In genomic region chr3:99128740-99129505, GRCh38 we compare ENCODE assay signal across 12 cellular contexts.
DNase-seq lines count a peak whose midpoint lies in the region; ATAC-seq, FAIRE-seq and TF ChIP-seq lines count a peak whose summit lies in the region.
"Had no signal": no experiment of that assay in that cellular context is flagged by ENCODE, and none has a peak within 500 bp of the region (broad histone marks: within the 10 kb centered on the region; RNA-seq: fewer than 3 reads in every experiment).

No MANE protein-coding gene starts in this region.

- H2AFZ ChIP-seq in endothelial cell of umbilical vein (ENCODE audit: low read depth, low read length): peak overlapping the region; percentile 61

- peak overlapping the region; percentile 13 for H4K8ac ChIP-seq in mesendoderm (ENCODE audit: low read depth, low read length)

- H4K20me1 ChIP-seq in endothelial cell of umbilical vein (replicated peaks; ENCODE audit: control insufficient read depth, extremely low read depth, insufficient read depth, low read length): no peaks in the 10 kb centered on the region

- H3K79me2 ChIP-seq in endothelial cell of umbilical vein (ENCODE audit: control insufficient read depth, insufficient read depth, low read length): no peaks in the 10 kb centered on the region
- H3K79me2 ChIP-seq in mesendoderm (ENCODE audit: control insufficient read depth, insufficient read depth, low read length): no peaks in the 10 kb centered on the region

- peak overlapping the region; percentile 76 for H3K27ac ChIP-seq in endothelial cell of umbilical vein (ENCODE audit: insufficient read depth, low read depth, low read length)
- H3K27ac ChIP-seq in mesendoderm (ENCODE audit: low read depth, low read length): no peak overlapping the region
- no peak overlapping the region for H3K27ac ChIP-seq in spleen
- H3K27ac ChIP-seq: VCaP had no signal

- H2AK5ac ChIP-seq in mesendoderm (ENCODE audit: low read length): no peak overlapping the region

- H3K4me1 Mint-ChIP-seq in activated naive CD8-positive, alpha-beta T cell treated with anti-CD3 and anti-CD28 coated beads, Interleukin-2, amount 50 U/mL, for 24 hours: no peaks in the 10 kb centered on the region
- H3K4me1 Mint-ChIP-seq: CD4-positive, alpha-beta memory T cell had no signal

- H3K4me3 Mint-ChIP-seq in activated naive CD8-positive, alpha-beta T cell treated with anti-CD3 and anti-CD28 coated beads, Interleukin-2, amount 50 U/mL, for 24 hours: no peak overlapping the region
- H3K4me3 Mint-ChIP-seq: CD4-positive, alpha-beta memory T cell had no signal

- H3K4me1 ChIP-seq in endothelial cell of umbilical vein (ENCODE audit: control insufficient read depth, extremely low read depth, insufficient read depth, low read length) (peaks cover 23% of the 10 kb centered on the region), mesendoderm (ENCODE audit: control insufficient read depth, low read depth, low read length) (no peaks in the 10 kb centered on the region), spleen (no peaks in the 10 kb centered on the region)

- H3K27ac Mint-ChIP-seq in activated naive CD8-positive, alpha-beta T cell treated with anti-CD3 and anti-CD28 coated beads, Interleukin-2, amount 50 U/mL, for 24 hours: no peak overlapping the region
- H3K27ac Mint-ChIP-seq: CD4-positive, alpha-beta memory T cell had no signal

- H3K9me3 Mint-ChIP-seq in activated naive CD8-positive, alpha-beta T cell treated with anti-CD3 and anti-CD28 coated beads, Interleukin-2, amount 50 U/mL, for 24 hours: no peaks in the 10 kb centered on the region

- no peak overlapping the region for H4K5ac ChIP-seq in mesendoderm (ENCODE audit: low read length)

- no peak overlapping the region for H3K4me3 ChIP-seq in AG09309 (ENCODE audit: control insufficient read depth, low read depth, low read length)
- no peak overlapping the region for H3K4me3 ChIP-seq in endothelial cell of umbilical vein (replicated peaks in 1 of 3; ENCODE audit: insufficient read depth in 1 of 3, low read depth in 1 of 3, low read length in 3 of 3)
- no peak overlapping the region for H3K4me3 ChIP-seq in mesendoderm (ENCODE audit: low read length)
- H3K4me3 ChIP-seq in spleen: no peak overlapping the region
- H3K4me3 ChIP-seq: esophagus squamous epithelium had no signal

- H2BK5ac ChIP-seq in mesendoderm (ENCODE audit: low read length): no peak overlapping the region

- H3K27me3 Mint-ChIP-seq in activated naive CD8-positive, alpha-beta T cell treated with anti-CD3 and anti-CD28 coated beads, Interleukin-2, amount 50 U/mL, for 24 hours: no peaks in the 10 kb centered on the region
- H3K27me3 Mint-ChIP-seq: CD4-positive, alpha-beta memory T cell had no signal

- peak; percentile 91 for FAIRE-seq in endothelial cell of umbilical vein (lab: Jason Lieb, UNC)

- H3K4me2 ChIP-seq in endothelial cell of umbilical vein (ENCODE audit: insufficient read depth, low read length) (peak overlapping the region; percentile 24), mesendoderm (ENCODE audit: low read length) (no peak overlapping the region)

- TSS peak; percentile 90 for BruUV-seq in endothelial cell of umbilical vein (replicated peaks; lab: Mats Ljungman, UMichigan)

- no peak for TF ChIP-seq CTCF in AG09309 (IDR thresholded peaks at IDR 0.05; ENCODE audit: control insufficient read depth, insufficient read depth, low read depth, low read length, missing control alignments)
- no peak for TF ChIP-seq CTCF in endothelial cell of umbilical vein (IDR thresholded peaks at IDR 0.05; ENCODE audit: extremely low read depth in 1 of 2, insufficient read depth in 1 of 2, low read depth in 1 of 2, low read length in 2 of 2)
- TF ChIP-seq CTCF in spleen (IDR thresholded peaks at IDR 0.05 in 8 of 11, conservative IDR thresholded peaks at IDR 0.05 in 3 of 11): no peak

- no peaks in the 10 kb centered on the region for H3K27me3 ChIP-seq in endothelial cell of umbilical vein (ENCODE audit: control insufficient read depth in 2 of 2, insufficient read depth in 2 of 2, low read length in 2 of 2)
- H3K27me3 ChIP-seq in mesendoderm (ENCODE audit: insufficient read depth, low read length, poor library complexity): no peaks in the 10 kb centered on the region
- no peaks in the 10 kb centered on the region for H3K27me3 ChIP-seq in spleen (replicated peaks in 1 of 7)
- H3K27me3 ChIP-seq: esophagus squamous epithelium had no signal

- ATAC-seq in GM19328 (IDR thresholded peaks at IDR 0.05; ENCODE audit: unreplicated experiment) (no peak), HG02798 (IDR thresholded peaks at IDR 0.05; ENCODE audit: poor library complexity, unreplicated experiment) (no peak)
- ATAC-seq in activated naive CD8-positive, alpha-beta T cell treated with anti-CD3 and anti-CD28 coated beads, Interleukin-2, amount 50 U/mL, for 24 hours: no peak

- POLR2A ChIA-PET in endothelial cell of umbilical vein (lab: Charles Lee): interaction anchor here (0.7 to 0.9 kb wide), 3 partner anchors 21 to 509 kb away, joined by 3 read pairs; no protein-coding TSS in a partner anchor

- no peak overlapping the region for H3K4ac ChIP-seq in mesendoderm (ENCODE audit: low read depth, low read length)

- DNase-seq in AG09309 (ENCODE audit: low read depth) (peak; percentile 92), NCI-H460 (ENCODE audit: extremely low read depth, low read depth) (peak; percentile 79), endothelial cell of umbilical vein (ENCODE audit: low read depth, low spot score) (peak; percentile 91), mesendoderm (peak; percentile 37), spleen (no peak)
- no peak for DNase-seq in activated naive CD8-positive, alpha-beta T cell treated with anti-CD3 and anti-CD28 coated beads, Interleukin-2, amount 50 U/mL, for 24 hours
- DNase-seq: CD4-positive, alpha-beta memory T cell; esophagus squamous epithelium; NCI-H526 had no signal

- intact Hi-C loops in endothelial cell of umbilical vein (cut with micrococcal nuclease): loop anchor here (1.0 to 5.0 kb wide), 4 partner anchors 21 to 508 kb away; partner anchors contain the start of gene COL8A1
- intact Hi-C loops in spleen (cut with DNase I; ENCODE audit: low total_unique reads): no loop called here

- H3K36me3 ChIP-seq in endothelial cell of umbilical vein (ENCODE audit: control insufficient read depth in 2 of 2, extremely low read depth in 1 of 2, insufficient read depth in 2 of 2, low read length in 2 of 2) (no peaks in the 10 kb centered on the region), mesendoderm (ENCODE audit: control insufficient read depth, insufficient read depth, low read length) (no peaks in the 10 kb centered on the region), spleen (no peaks in the 10 kb centered on the region)
- H3K36me3 ChIP-seq: esophagus squamous epithelium had no signal

- CTCF ChIA-PET in endothelial cell of umbilical vein (lab: Charles Lee): interaction anchor here (0.6 to 3.3 kb wide), 7 partner anchors 9 to 622 kb away, joined by 3 to 23 read pairs (median 4); no protein-coding TSS in a partner anchor

- TF ChIP-seq POLR2A in endothelial cell of umbilical vein (IDR thresholded peaks at IDR 0.05; ENCODE audit: low read depth, low read length) (no peak), spleen (IDR thresholded peaks at IDR 0.05) (no peak)

- H3K18ac ChIP-seq in mesendoderm (ENCODE audit: low read length): no peak overlapping the region

- no peaks in the 10 kb centered on the region for H3K79me1 ChIP-seq in mesendoderm (ENCODE audit: low read length)

- peak overlapping the region; percentile 38 for H2BK120ac ChIP-seq in mesendoderm (ENCODE audit: low read depth, low read length)

- H3K9me3 ChIP-seq in endothelial cell of umbilical vein (replicated peaks; ENCODE audit: control insufficient read depth, insufficient read depth, low read length) (no peaks in the 10 kb centered on the region), spleen (no peaks in the 10 kb centered on the region)
- H3K9me3 ChIP-seq: esophagus squamous epithelium had no signal

- H3K36me3 Mint-ChIP-seq in activated naive CD8-positive, alpha-beta T cell treated with anti-CD3 and anti-CD28 coated beads, Interleukin-2, amount 50 U/mL, for 24 hours (ENCODE audit: low read depth): no peaks in the 10 kb centered on the region
- H3K36me3 Mint-ChIP-seq: CD4-positive, alpha-beta memory T cell had no signal

- dilution Hi-C loops in endothelial cell of umbilical vein (cut with MboI; ENCODE audit: extremely low pct_ligation_motif_present, low sequenced_read_pairs): no loop called here

- H3K9me1 ChIP-seq in endothelial cell of umbilical vein (replicated peaks; ENCODE audit: control insufficient read depth, extremely low read depth, insufficient read depth, low read length): no peaks in the 10 kb centered on the region

- no peak overlapping the region for H2BK15ac ChIP-seq in mesendoderm (replicated peaks; ENCODE audit: low read depth)

- peak overlapping the region; percentile 32 for H3K9ac ChIP-seq in endothelial cell of umbilical vein (replicated peaks; ENCODE audit: extremely low read depth, insufficient read depth, low read length)
- H3K9ac ChIP-seq in mesendoderm (ENCODE audit: low read length): no peak overlapping the region

- no peak overlapping the region for H3K56ac ChIP-seq in mesendoderm (ENCODE audit: low read length)

- no peak overlapping the region for H3K23ac ChIP-seq in mesendoderm (ENCODE audit: low read length)

- WGBS in mesendoderm (ENCODE audit: extremely low coverage, insufficient coverage, low lambda C conversion rate): no CpG with 5 or more reads among the region's 4 CpGs
- 54 to 64% (median 58%) methylated on average over 4 of the region's 4 CpGs for WGBS in spleen, 5 donors

TF ChIP-seq in endothelial cell of umbilical vein, 7 proteins besides CTCF, POLR2A, EP300 and RAD21:
- no peak for TF ChIP-seq EZH2 (IDR thresholded peaks at IDR 0.05; ENCODE audit: borderline replicate concordance, low read depth, low read length, severe bottlenecking)
- TF ChIP-seq FOS (IDR thresholded peaks at IDR 0.05; ENCODE audit: borderline replicate concordance, insufficient read depth, low read length): peak; percentile 94
- TF ChIP-seq GATA2 (IDR thresholded peaks at IDR 0.05; ENCODE audit: insufficient read depth, insufficient read length, low read depth, low read length): peak; percentile 22
- TF ChIP-seq JUN (IDR thresholded peaks at IDR 0.05; ENCODE audit: borderline replicate concordance, insufficient read depth, insufficient read length, low read depth): peak; percentile 89

Comparison
In these comparisons a context has a peak if more than half of its experiments do, and no peak if none do; other contexts are left out.
1. DNase-seq: peak in AG09309 (single experiment), NCI-H460 (single experiment), endothelial cell of umbilical vein (single experiment) and mesendoderm (single experiment); none in spleen (single experiment) and activated naive CD8-positive, alpha-beta T cell treated with anti-CD3 and anti-CD28 coated beads, Interleukin-2, amount 50 U/mL, for 24 hours (single experiment).